22 cellular contexts compared by ENCODE assay signal in genomic region chr9:14882118-14882517, GRCh38. TPM values are rescaled to one million over a fixed set of nuclear protein-coding genes. Genes with fewer than 3 reads are reported as not detected.
"Had no signal": no experiment of that assay in that cellular context is flagged by ENCODE, and none has a peak within 500 bp of the region (broad histone marks: within the 10 kb centered on the region; RNA-seq: fewer than 3 reads in every experiment).

No MANE protein-coding gene starts in this region.

- H3K4me3 ChIP-seq: cardiac muscle cell had no signal

- H3K27ac Mint-ChIP-seq: activated CD8-positive, alpha-beta T cell treated with anti-CD3 and anti-CD28 coated beads for 36 hours; activated naive CD4-positive, alpha-beta T cell treated with anti-CD3 and anti-CD28 coated beads, Interleukin-2, amount 10 ng/mL, durations not matched to agents 7 days and 5 days; activated naive CD8-positive, alpha-beta T cell treated with anti-CD3 and anti-CD28 coated beads for 36 hours; activated T-cell treated with anti-CD3 and anti-CD28 coated beads, Interleukin-2, amount 50 U/mL, for 72 hours; activated T-helper 2 cell treated with anti-CD3 and anti-CD28 coated beads, Interferon-gamma antibody, Interleukin-2, Interleukin-4, amounts not matched to agents 10 μg/mL and 5 μg/mL and 100 μg/mL, durations not matched to agents 14 hours and 24 hours and 36 hours; T-helper 17 cell had no signal

- H3K36me3 Mint-ChIP-seq: activated naive CD4-positive, alpha-beta T cell treated with anti-CD3 and anti-CD28 coated beads, Interleukin-2, amount 10 ng/mL, durations not matched to agents 7 days and 5 days; activated naive CD8-positive, alpha-beta T cell treated with anti-CD3 and anti-CD28 coated beads for 36 hours had no signal

- DNase-seq: activated CD4-positive, alpha-beta T cell treated with anti-CD3 and anti-CD28 coated beads for 4 hours; activated CD8-positive, alpha-beta memory T cell treated with anti-CD3 and anti-CD28 coated beads, Interleukin-2, amount 50 U/mL, for 4 hours; activated CD8-positive, alpha-beta T cell treated with anti-CD3 and anti-CD28 coated beads for 36 hours; activated gamma-delta T cell treated with Interleukin-2 at 50 U/mL for 16 hours; activated naive CD4-positive, alpha-beta T cell treated with anti-CD3 and anti-CD28 coated beads, Interleukin-2, amount 10 ng/mL, durations not matched to agents 7 days and 5 days; activated naive CD8-positive, alpha-beta T cell treated with anti-CD3 and anti-CD28 coated beads for 36 hours; activated T-cell treated with anti-CD3 and anti-CD28 coated beads, Interleukin-2, amount 50 U/mL, for 72 hours; brain microvascular endothelial cell; KBM-7; NCI-H1048; NCI-H146; NCI-H187 treated with DMSO at 0.1 percent for 48 hours; NCI-H2081 treated with DMSO at 0.1 percent for 48 hours; NCI-H2227 treated with DMSO at 0.1 percent for 48 hours; PC-3; SIG-M5; T-helper 17 cell; T-helper 9 cell; WERI-Rb-1 had no signal

- H3K27me3 ChIP-seq: brain microvascular endothelial cell, cardiac muscle cell had no signal

- H3K9me3 Mint-ChIP-seq: activated CD8-positive, alpha-beta T cell treated with anti-CD3 and anti-CD28 coated beads for 36 hours; activated naive CD4-positive, alpha-beta T cell treated with anti-CD3 and anti-CD28 coated beads, Interleukin-2, amount 10 ng/mL, durations not matched to agents 7 days and 5 days; activated naive CD8-positive, alpha-beta T cell treated with anti-CD3 and anti-CD28 coated beads for 36 hours; activated T-helper 2 cell treated with anti-CD3 and anti-CD28 coated beads, Interferon-gamma antibody, Interleukin-2, Interleukin-4, amounts not matched to agents 10 μg/mL and 5 μg/mL and 100 μg/mL, durations not matched to agents 14 hours and 24 hours and 36 hours had no signal

- H3K27me3 Mint-ChIP-seq: activated naive CD4-positive, alpha-beta T cell treated with anti-CD3 and anti-CD28 coated beads, Interleukin-2, amount 10 ng/mL, durations not matched to agents 7 days and 5 days had no signal

- H3K4me3 Mint-ChIP-seq: activated CD8-positive, alpha-beta T cell treated with anti-CD3 and anti-CD28 coated beads for 36 hours; activated naive CD4-positive, alpha-beta T cell treated with anti-CD3 and anti-CD28 coated beads, Interleukin-2, amount 10 ng/mL, durations not matched to agents 7 days and 5 days; activated naive CD8-positive, alpha-beta T cell treated with anti-CD3 and anti-CD28 coated beads for 36 hours; activated T-cell treated with anti-CD3 and anti-CD28 coated beads, Interleukin-2, amount 50 U/mL, for 72 hours; T-helper 17 cell had no signal

- H3K27ac ChIP-seq: brain microvascular endothelial cell, cardiac muscle cell, WERI-Rb-1 had no signal

- H3K36me3 ChIP-seq: brain microvascular endothelial cell, cardiac muscle cell, WERI-Rb-1 had no signal

- ATAC-seq: activated CD8-positive, alpha-beta T cell treated with anti-CD3 and anti-CD28 coated beads for 36 hours; activated T-cell treated with anti-CD3 and anti-CD28 coated beads, Interleukin-2, amount 50 U/mL, for 72 hours; PC-3; T-helper 17 cell had no signal

- H3K4me1 Mint-ChIP-seq: activated naive CD4-positive, alpha-beta T cell treated with anti-CD3 and anti-CD28 coated beads, Interleukin-2, amount 10 ng/mL, durations not matched to agents 7 days and 5 days; activated naive CD8-positive, alpha-beta T cell treated with anti-CD3 and anti-CD28 coated beads for 36 hours; T-helper 17 cell had no signal

RNA-seq across cellular contexts. Expression of gene FREM1, which starts 28.1 kb away (rescaled TPM):
- total RNA-seq: activated CD8-positive, alpha-beta T cell treated with anti-CD3 and anti-CD28 coated beads for 36 hours; activated naive CD8-positive, alpha-beta T cell treated with anti-CD3 and anti-CD28 coated beads for 36 hours; activated T-cell treated with anti-CD3 and anti-CD28 coated beads, Interleukin-2, amount 50 U/mL, for 72 hours; activated T-helper 2 cell treated with anti-CD3 and anti-CD28 coated beads, Interferon-gamma antibody, Interleukin-2, Interleukin-4, amounts not matched to agents 10 μg/mL and 5 μg/mL and 100 μg/mL, durations not matched to agents 14 hours and 24 hours and 36 hours; NCI-H460; T-helper 17 cell had no signal
